In genomic region chr12:50771409-50771808, GRCh38 we compare ENCODE assay signal across 16 cellular contexts. TPM values are rescaled to one million over a fixed set of nuclear protein-coding genes. Genes with fewer than 3 reads are reported as not detected.
DNase-seq lines count a peak whose midpoint lies in the region; ATAC-seq, FAIRE-seq and TF ChIP-seq lines count a peak whose summit lies in the region.
"Had no signal": no experiment of that assay in that cellular context is flagged by ENCODE, and none has a peak within 500 bp of the region (broad histone marks: within the 10 kb centered on the region; RNA-seq: fewer than 3 reads in every experiment).

No MANE protein-coding gene starts in this region.

- TF ChIP-seq RAD21 in K562 (CRISPR knock-in tag; conservative IDR thresholded peaks at IDR 0.05 in 1 of 2, IDR thresholded peaks at IDR 0.05 in 1 of 2) = no peak

- H3K36me3 ChIP-seq in K562 (ENCODE audit: control insufficient read depth, insufficient read depth, low read length) (peaks cover 37% of the 10 kb centered on the region; the same call in 2 of the 3 replicates), gastrocnemius medialis (peaks cover 0 to 8% of the 10 kb centered on the region in 2 donors)

- WGBS in K562 (ENCODE audit: insufficient coverage, low coverage, missing lambda C conversion rate) = 83% methylated on average over 5 of the region's 5 CpGs

- POLR2A ChIA-PET in CD4-positive, alpha-beta T cell (lab: Charles Lee) = no interaction called here
- POLR2A ChIA-PET in K562 (lab: Yijun Ruan, JAX) = no interaction called here

- FAIRE-seq in K562 (lab: Jason Lieb, UNC) = no peak
- FAIRE-seq: G401.6, GM19239 had no signal

- ATAC-seq in CD4-positive, alpha-beta T cell (ENCODE audit: poor library complexity) = no peak
- ATAC-seq in T-helper 17 cell (no peak), K562 (no peak), gastrocnemius medialis (no peak), HG03342 (IDR thresholded peaks at IDR 0.05; ENCODE audit: unreplicated experiment) (no peak), HG02840 (IDR thresholded peaks at IDR 0.05; ENCODE audit: low FRiP score, unreplicated experiment) (no peak)
- ATAC-seq: CD8-positive, alpha-beta T cell; GM23338; HCT116 had no signal

- DNase-seq in CD4-positive, alpha-beta T cell = no peak
- no peak for DNase-seq in T-helper 17 cell
- no peak for DNase-seq in K562 (ENCODE audit: extremely low read depth in 1 of 4, low spot score in 3 of 4)
- no peak for DNase-seq in gastrocnemius medialis
- DNase-seq: C1 segment of cervical spinal cord; Caco-2; CD8-positive, alpha-beta T cell; DMS153; DND-41; H9 had no signal

- CTCF ChIA-PET in CD4-positive, alpha-beta T cell (lab: Charles Lee) = no interaction called here
- CTCF ChIA-PET in K562 (lab: Yijun Ruan, JAX; ENCODE audit: low intra/inter-chr PET ratio) = no interaction called here

- H3K4me3 ChIP-seq in K562 = no peak overlapping the region
- no peak overlapping the region for H3K4me3 ChIP-seq in gastrocnemius medialis
- H3K4me3 ChIP-seq: GM23338 had no signal

- no TSS peak for BruUV-seq in K562 (replicated peaks; lab: Mats Ljungman, UMichigan)

- no peak for TF ChIP-seq EP300 in K562 (IDR thresholded peaks at IDR 0.05; ENCODE audit: low read length)

- no peak overlapping the region for H3K27ac ChIP-seq in CD4-positive, alpha-beta T cell (ENCODE audit: low read depth, low read length)
- no peak overlapping the region for H3K27ac ChIP-seq in K562 (ENCODE audit: extremely low read depth, low read depth, low read length)
- peak overlapping the region; percentile 23 to 100 (median 64) for H3K27ac ChIP-seq in gastrocnemius medialis

- TF ChIP-seq POLR2A in K562 (conservative IDR thresholded peaks at IDR 0.05) = no peak
- TF ChIP-seq POLR2A in gastrocnemius medialis (IDR thresholded peaks at IDR 0.05) = no peak

- no peaks in the 10 kb centered on the region for H3K9me1 ChIP-seq in K562 (ENCODE audit: control insufficient read depth, insufficient read depth, low read length)

- no peak overlapping the region for H3K9ac ChIP-seq in K562 (ENCODE audit: insufficient read depth in 1 of 2, low read depth in 2 of 2, low read length in 2 of 2)

- no peak overlapping the region for H3K4me3 Mint-ChIP-seq in CD4-positive, alpha-beta T cell
- H3K4me3 Mint-ChIP-seq in T-helper 17 cell = peak overlapping the region; percentile 3
- H3K4me3 Mint-ChIP-seq: CD8-positive, alpha-beta T cell; GM23338; H9 had no signal

- H3K79me2 ChIP-seq in K562 (ENCODE audit: control insufficient read depth, insufficient read depth, low read length) = peaks cover 96% of the 10 kb centered on the region

- no peaks in the 10 kb centered on the region for H4K20me1 ChIP-seq in K562 (replicated peaks; ENCODE audit: control insufficient read depth, insufficient read depth, low read length)

- peaks cover 6 to 9% of the 10 kb centered on the region in 2 experiments for H3K4me1 ChIP-seq in K562 (replicated peaks in 1 of 2; ENCODE audit: control insufficient read depth in 2 of 2, insufficient read depth in 2 of 2, low read length in 2 of 2)
- peaks cover 30 to 38% of the 10 kb centered on the region in 2 donors for H3K4me1 ChIP-seq in gastrocnemius medialis

- TF ChIP-seq CTCF in CD4-positive, alpha-beta T cell (IDR thresholded peaks at IDR 0.05) = no peak
- TF ChIP-seq CTCF in K562 (IDR thresholded peaks at IDR 0.05 in 2 of 3, conservative IDR thresholded peaks at IDR 0.05 in 1 of 3; ENCODE audit: insufficient read depth in 2 of 3, low read depth in 1 of 3, low read length in 3 of 3) = no peak
- TF ChIP-seq CTCF in gastrocnemius medialis (IDR thresholded peaks at IDR 0.05 in 4 of 5, conservative IDR thresholded peaks at IDR 0.05 in 1 of 5) = no peak

- H3K27ac Mint-ChIP-seq in CD4-positive, alpha-beta T cell = peak overlapping the region; percentile 24
- no peak overlapping the region for H3K27ac Mint-ChIP-seq in T-helper 17 cell
- H3K27ac Mint-ChIP-seq: CD8-positive, alpha-beta T cell; GM23338 had no signal

- H3K9me3 ChIP-seq in CD4-positive, alpha-beta T cell (ENCODE audit: control insufficient read depth, low read length) = no peaks in the 10 kb centered on the region
- H3K9me3 ChIP-seq in T-helper 17 cell (ENCODE audit: control insufficient read depth, low read length, poor library complexity, severe bottlenecking) (no peaks in the 10 kb centered on the region), K562 (replicated peaks; ENCODE audit: control insufficient read depth, insufficient read depth, low read depth, low read length) (no peaks in the 10 kb centered on the region), gastrocnemius medialis (no peaks in the 10 kb centered on the region)
- H3K9me3 ChIP-seq: Caco-2 had no signal

- peaks cover 39% of the 10 kb centered on the region for H3K36me3 Mint-ChIP-seq in CD4-positive, alpha-beta T cell (ENCODE audit: low read depth)
- H3K36me3 Mint-ChIP-seq in T-helper 17 cell (ENCODE audit: low read depth) = no peaks in the 10 kb centered on the region

- intact Hi-C loops in CD4-positive, alpha-beta T cell (cut with DNase I, micrococcal nuclease) = no loop called here
- intact Hi-C loops in K562 (cut with micrococcal nuclease) = no loop called here
- intact Hi-C loops in gastrocnemius medialis (cut with DNase I; ENCODE audit: low total_unique reads) = no loop called here

- H3K9me3 Mint-ChIP-seq in CD4-positive, alpha-beta T cell = no peaks in the 10 kb centered on the region
- H3K9me3 Mint-ChIP-seq: CD8-positive, alpha-beta T cell; GM23338 had no signal

- no peak overlapping the region for H2AFZ ChIP-seq in K562 (ENCODE audit: low read depth, low read length)
- H2AFZ ChIP-seq: GM23338 had no signal

- no peak overlapping the region for H3K4me2 ChIP-seq in K562 (ENCODE audit: insufficient read depth, low read length)
- H3K4me2 ChIP-seq: GM23338 had no signal

- no peaks in the 10 kb centered on the region for H3K27me3 ChIP-seq in CD4-positive, alpha-beta T cell (ENCODE audit: control insufficient read depth, insufficient read depth, low read length)
- H3K27me3 ChIP-seq in K562 (ENCODE audit: control insufficient read depth in 2 of 2, insufficient read depth in 2 of 2, low read length in 2 of 2) (no peaks in the 10 kb centered on the region), gastrocnemius medialis (no peaks in the 10 kb centered on the region)

- no peaks in the 10 kb centered on the region for H3K27me3 Mint-ChIP-seq in CD4-positive, alpha-beta T cell
- no peaks in the 10 kb centered on the region for H3K27me3 Mint-ChIP-seq in T-helper 17 cell

- H3K4me1 Mint-ChIP-seq in CD4-positive, alpha-beta T cell (ENCODE audit: low read depth) = peaks cover 44% of the 10 kb centered on the region
- H3K4me1 Mint-ChIP-seq in T-helper 17 cell = peaks cover 12% of the 10 kb centered on the region

- in situ Hi-C loops in K562 (cut with MboI) = no loop called here
- in situ Hi-C loops in gastrocnemius medialis (cut with MboI; ENCODE audit: low sequenced_read_pairs in 4 of 4) = no loop called here

TF ChIP-seq in K562, 482 proteins besides CTCF, POLR2A, EP300 and RAD21 (continues in another document):
- TF ChIP-seq, protein P1, sequence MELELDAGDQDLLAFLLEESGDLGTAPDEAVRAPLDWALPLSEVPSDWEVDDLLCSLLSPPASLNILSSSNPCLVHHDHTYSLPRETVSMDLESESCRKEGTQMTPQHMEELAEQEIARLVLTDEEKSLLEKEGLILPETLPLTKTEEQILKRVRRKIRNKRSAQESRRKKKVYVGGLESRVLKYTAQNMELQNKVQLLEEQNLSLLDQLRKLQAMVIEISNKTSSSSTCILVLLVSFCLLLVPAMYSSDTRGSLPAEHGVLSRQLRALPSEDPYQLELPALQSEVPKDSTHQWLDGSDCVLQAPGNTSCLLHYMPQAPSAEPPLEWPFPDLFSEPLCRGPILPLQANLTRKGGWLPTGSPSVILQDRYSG (tag; conservative IDR thresholded peaks at IDR 0.05; ENCODE audit: low read depth) = peak; percentile 54; the same call in 1 of the 2 replicates
- TF ChIP-seq ZNF57 (CRISPR knock-in tag; IDR thresholded peaks at IDR 0.05) = no peak
- no peak for TF ChIP-seq ZNF41 (CRISPR knock-in tag; conservative IDR thresholded peaks at IDR 0.05)
- no peak for TF ChIP-seq NFATC3 (IDR thresholded peaks at IDR 0.05)
- no peak for TF ChIP-seq ZNF184 (CRISPR knock-in tag; IDR thresholded peaks at IDR 0.05)
- TF ChIP-seq PTRF (tag; IDR thresholded peaks at IDR 0.05) = 0 out of 2 replicates have a peak, but pooled peaks have one; percentile 24
- no peak for TF ChIP-seq SOX6 (IDR thresholded peaks at IDR 0.05)
- TF ChIP-seq DMBX1 (CRISPR knock-in tag; IDR thresholded peaks at IDR 0.05; ENCODE audit: borderline replicate concordance) = peak; percentile 64; the same call in 1 of the 2 replicates

RNA-seq across cellular contexts. Expression of gene ATF1, which starts 7.5 kb away (rescaled TPM):
- total RNA-seq in CD4-positive, alpha-beta T cell = 10 to 100 TPM; 11.3 TPM
- total RNA-seq in T-helper 17 cell (10 to 100 TPM; 23.1 to 27.4 TPM), K562 (2014; rRNA removed) (74.8 and 75.1 TPM in 2 replicates), K562 (2014; rRNA removed; fragmentation: Illumina TruSeq; extraction: Trizol) (43.3 and 56.1 TPM in 2 replicates), K562 (2015; rRNA removed; fragmentation: Illumina TruSeq; extraction: Trizol) (46.6 and 48.9 TPM in 2 replicates), K562 (2021) (51.1 and 51.4 TPM in 2 replicates), gastrocnemius medialis (10 to 100 TPM; 16.4 to 44.5 (median 37.5) TPM)
- 26.6 and 28.7 TPM in 2 replicates for total RNA-seq in K562 (2011; cell fraction: chromatin; rRNA removed; ENCODE audit: low replicate concordance)
- 23.5 and 27.1 TPM in 2 replicates for total RNA-seq in K562 (2011; cell fraction: nucleolus; rRNA removed)
- total RNA-seq in K562 (2011; cell fraction: nucleoplasm; rRNA removed) = 20.5 and 21.0 TPM in 2 replicates
- polyA plus RNA-seq in K562 (2011; rRNA removed) (83.5 and 87.8 TPM in 2 replicates), K562 (2014; fragmentation: Illumina TruSeq; extraction: Trizol) (61.5 and 62.2 TPM in 2 replicates), K562 (2014; fragmentation: Nextera tagmentation; extraction: Ambion mirVana) (10 to 100 TPM; 19.8 to 24.5 TPM), K562 (2014; rRNA removed) (60.1 and 78.3 TPM in 2 replicates)
- 39.7 and 78.8 TPM in 2 replicates for polyA plus RNA-seq in K562 (2011; cell fraction: cytosol; rRNA removed)
- 36.0 and 39.0 TPM in 2 replicates for polyA plus RNA-seq in K562 (2011; cell fraction: nucleus; rRNA removed)
- polyA plus RNA-seq in K562 (2012) = 33.6 and 43.3 TPM in 2 replicates
- 68.4 and 70.8 TPM in 2 replicates for polyA minus RNA-seq in K562 (2011; rRNA and poly(A)+ RNA removed)
- polyA minus RNA-seq in K562 (2011; cell fraction: cytosol; rRNA and poly(A)+ RNA removed) = 30.5 and 35.6 TPM in 2 replicates
- polyA minus RNA-seq in K562 (2011; cell fraction: nucleus; rRNA and poly(A)+ RNA removed) = 14.3 and 31.5 TPM in 2 replicates

Comparison
In these comparisons a context has a peak if more than half of its experiments do, and no peak if none do; other contexts are left out.
1. H3K27ac ChIP-seq: peak in gastrocnemius medialis (4 of 4); none in CD4-positive, alpha-beta T cell (single experiment) and K562 (single experiment).